In the genomic region with DNA sequence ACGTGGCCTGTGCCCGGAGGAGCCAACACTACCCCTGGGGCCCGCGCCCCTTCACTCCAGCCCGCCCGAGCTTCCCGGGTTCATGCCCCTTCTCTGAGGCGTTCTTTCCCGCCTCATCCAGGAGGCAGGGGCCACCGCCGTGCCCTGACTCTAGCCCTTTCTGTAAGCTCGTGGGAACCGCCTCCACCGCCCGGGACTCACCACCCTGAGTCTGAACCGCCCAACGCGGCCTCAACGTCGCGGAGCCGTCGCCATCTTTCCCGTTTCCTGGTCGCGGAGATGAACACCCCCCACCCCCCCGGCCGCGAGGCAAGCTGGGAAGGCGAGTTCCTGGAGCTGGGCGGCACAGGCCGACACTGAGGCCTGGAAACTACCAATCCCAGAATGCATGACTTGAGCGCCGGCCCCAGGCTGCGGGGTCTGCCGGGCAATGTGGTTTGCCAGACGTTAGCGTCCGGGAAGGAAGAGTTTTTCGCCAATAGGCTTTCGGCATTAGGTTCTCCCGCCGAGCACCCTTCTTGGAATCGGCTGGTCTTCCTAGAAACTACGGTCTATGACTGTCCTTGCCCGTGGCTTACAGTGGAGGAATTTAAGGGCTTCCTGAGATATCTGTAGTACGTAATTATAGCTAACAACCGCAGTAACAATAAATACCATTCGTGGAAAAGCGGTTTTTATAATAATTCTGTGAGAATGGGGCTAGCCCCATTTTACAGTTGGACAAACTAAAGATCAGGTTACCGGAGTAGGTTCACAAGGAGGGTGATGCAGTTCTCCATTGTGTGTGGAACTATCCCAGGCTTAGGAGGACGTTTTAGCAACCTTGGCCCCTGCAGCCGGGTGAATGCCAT, we compare ENCODE assay signal across 8 cellular contexts. TPM values are rescaled to one million over a fixed set of nuclear protein-coding genes. Genes with fewer than 3 reads are reported as not detected.
DNase-seq lines count a peak whose midpoint lies in the region; FAIRE-seq and TF ChIP-seq lines count a peak whose summit lies in the region.

Gene DDX23 (minus strand): TSS at position 281 of the 851 bp plus-strand sequence. CDS start 6,381 bp downstream, outside the sequence.

- CTCF ChIA-PET in HEK293T (lab: Yijun Ruan, JAX): interaction anchor here (0.6 to 3.0 kb wide), 21 partner anchors 11 to 491 kb away, joined by 3 to 68 read pairs (median 4); partner anchors contain the start of genes PRPH and RND1

- peaks cover under 1% of the 10 kb centered on the region for H3K36me3 ChIP-seq in neutrophil

- peak; percentile 48 for TF ChIP-seq CTCF in neutrophil (IDR thresholded peaks at IDR 0.05)

- H3K27ac ChIP-seq in neutrophil (peak within 1 kb of the TSS; percentile 84), substantia nigra (ENCODE audit: low read depth, low read length, poor library complexity, severe bottlenecking) (peak within 1 kb of the TSS; percentile 85)

- POLR2A ChIA-PET in HEK293T (lab: Yijun Ruan, JAX): interaction anchor here (0.6 to 4.8 kb wide), 22 partner anchors 10 to 381 kb away, joined by 3 to 62 read pairs (median 3); partner anchors contain the start of genes RND1 and TUBA1B

- H3K4me3 ChIP-seq in neutrophil (ENCODE audit: low read depth in 1 of 2, low read length in 1 of 2): peak within 1 kb of the TSS; percentile 81 to 87

- peaks cover 19 to 28% of the 10 kb centered on the region in 2 experiments for H3K4me1 ChIP-seq in neutrophil (ENCODE audit: control insufficient read depth in 1 of 2, insufficient read depth in 1 of 2, low read depth in 1 of 2, low read length in 1 of 2)

- no peak for FAIRE-seq in frontal cortex (lab: Jason Lieb, UNC)

- in situ Hi-C loops in SK-MEL-5 (cut with HindIII; ENCODE audit: low pct_unique_long_range_greater_than_20kb, low sequenced_read_pairs): no loop called here

- H3K9me3 ChIP-seq in neutrophil: no peaks in the 10 kb centered on the region

- DNase-seq in GF-D8 (lab: John Stamatoyannopoulos, UW): peak; percentile 97
- peak; percentile 97 for DNase-seq in HEK293T (ENCODE audit: extremely low spot score)
- DNase-seq in MV-4-11 (lab: John Stamatoyannopoulos, UW): peak; percentile 98
- peak; percentile 99 for DNase-seq in SK-MEL-5 (ENCODE audit: low read depth, low spot score)
- DNase-seq in activated naive CD4-positive, alpha-beta T cell treated with Interleukin-2 at 50 U/mL for 16 hours: peak; percentile 93
- peak; percentile 90 to 95 for DNase-seq in frontal cortex (ENCODE audit: low spot score in 2 of 2)
- DNase-seq in substantia nigra (lab: John Stamatoyannopoulos, UW): peak; percentile 72 to 97 (median 92)

- H3K27me3 ChIP-seq in neutrophil: peaks cover 6% of the 10 kb centered on the region

TF ChIP-seq in HEK293T, 16 proteins besides CTCF, POLR2A, EP300 and RAD21:
- no peak for TF ChIP-seq HDGF (IDR thresholded peaks at IDR 0.05; ENCODE audit: borderline replicate concordance)
- peak; percentile 95 for TF ChIP-seq FOXM1 (IDR thresholded peaks at IDR 0.05; ENCODE audit: borderline replicate concordance)
- no peak for TF ChIP-seq ZNF384 (IDR thresholded peaks at IDR 0.05)
- TF ChIP-seq CTBP1 (IDR thresholded peaks at IDR 0.05; ENCODE audit: borderline replicate concordance): no peak
- TF ChIP-seq NFRKB (IDR thresholded peaks at IDR 0.05): 0 out of 2 replicates have a peak, but pooled peaks have one; percentile 60
- TF ChIP-seq FOXA1 (IDR thresholded peaks at IDR 0.05): no peak
- TF ChIP-seq LEF1 (IDR thresholded peaks at IDR 0.05; ENCODE audit: borderline replicate concordance): no peak
- TF ChIP-seq ELF4 (IDR thresholded peaks at IDR 0.05): peak; percentile 96
- TF ChIP-seq SUZ12 (IDR thresholded peaks at IDR 0.05): peak; percentile 97
- TF ChIP-seq L3MBTL2 (conservative IDR thresholded peaks at IDR 0.05): peak; percentile 84

RNA-seq across cellular contexts. Expression of gene DDX23, which starts in this region (rescaled TPM):
- 86.4 and 86.9 TPM in 2 replicates for total RNA-seq in SK-MEL-5 (2014; rRNA removed; shearing (Covaris generic))
- polyA plus RNA-seq in SK-MEL-5 (2015; cell fraction: cytosol; rRNA removed): 64.1 and 65.4 TPM in 2 replicates
- polyA plus RNA-seq in SK-MEL-5 (2015; cell fraction: nucleus; rRNA removed): 221 and 256 TPM in 2 replicates
- total RNA-seq in frontal cortex: 55.8 TPM

Comparison
In these comparisons a context has a peak if more than half of its experiments do, and no peak if none do; other contexts are left out.
1. Peak in every context shown above with its lines: DNase-seq, H3K4me3 ChIP-seq and H3K27ac ChIP-seq.